ENCODE assay signal across 34 cellular contexts in genomic region chr3:37037352-37037751, GRCh38.
"Had no signal": no experiment of that assay in that cellular context is flagged by ENCODE, and none has a peak within 500 bp of the region (broad histone marks: within the 10 kb centered on the region; RNA-seq: fewer than 3 reads in every experiment).

No MANE protein-coding gene starts in this region.

- H3K27ac ChIP-seq: KMS-11 had no signal

- H3K4me3 ChIP-seq: MG63 had no signal

- H3K9ac ChIP-seq: KMS-11 had no signal

- DNase-seq: Karpas-422, Kasumi-1, MG63, MM.1S, MV-4-11, NCI-H1048, NCI-H1092, NCI-H1092 treated with DMSO at 0.1 percent for 48 hours, NCI-H1105, NCI-H1105 treated with DMSO at 0.1 percent for 48 hours, NCI-H1417, NCI-H1417 treated with DMSO at 0.1 percent for 48 hours, NCI-H1436, NCI-H1436 treated with DMSO at 0.1 percent for 48 hours, NCI-H146, NCI-H1694, NCI-H1694 treated with DMSO at 0.1 percent for 48 hours, NCI-H187, NCI-H187 treated with DMSO at 0.1 percent for 48 hours, NCI-H1930, NCI-H2029, NCI-H2029 treated with DMSO at 0.1 percent for 48 hours, NCI-H2081, NCI-H2081 treated with DMSO at 0.1 percent for 48 hours, NCI-H2107, NCI-H2171, NCI-H2171 treated with DMSO at 0.1 percent for 48 hours, NCI-H2227 treated with DMSO at 0.1 percent for 48 hours, NCI-H226, NCI-H345, NCI-H446, NCI-H446 treated with DMSO at 0.1 percent for 48 hours, NCI-H510A had no signal

- H3K4me2 ChIP-seq: KMS-11 had no signal

- H3K27me3 ChIP-seq: MG63 had no signal
